ENCODE assay signal across 8 cellular contexts in the genomic region with DNA sequence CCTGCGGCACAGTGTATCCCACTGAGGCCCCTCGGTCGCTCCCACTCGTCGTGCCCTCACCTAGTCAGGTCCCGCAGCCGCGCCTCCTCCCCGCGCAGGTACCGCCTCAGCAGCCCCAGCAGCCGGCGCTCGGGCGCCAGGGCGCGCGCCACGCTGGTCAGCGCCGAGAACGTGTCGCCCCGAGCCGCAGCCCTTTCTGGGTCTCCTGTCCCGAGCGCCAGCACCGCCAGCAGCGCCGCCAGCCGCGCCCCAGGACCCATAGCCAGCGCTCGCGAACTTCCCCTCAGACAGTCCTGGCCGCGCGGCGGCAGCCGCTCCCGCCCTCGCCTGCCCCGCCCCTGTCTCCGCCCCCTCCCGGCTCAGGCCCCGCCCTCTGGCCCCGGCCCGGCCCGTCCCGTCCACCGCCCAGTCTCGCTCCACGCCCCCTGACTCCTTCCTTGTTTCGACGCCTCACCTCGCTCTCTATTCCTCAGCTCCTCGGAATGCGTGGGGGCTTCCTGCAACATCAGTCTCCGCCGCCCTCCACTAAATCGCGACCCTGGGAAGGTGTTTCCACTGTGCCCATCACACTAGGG. TPM values are rescaled to one million over a fixed set of nuclear protein-coding genes. Genes with fewer than 3 reads are reported as not detected.
DNase-seq lines count a peak whose midpoint lies in the region; ATAC-seq and TF ChIP-seq lines count a peak whose summit lies in the region.

TSS of gene P4HA3 (minus strand) at position 289 of the 575 bp plus-strand sequence. CDS start at position 260, 29 bp downstream.

- H3K36me3 ChIP-seq in fibroblast of lung (ENCODE audit: control insufficient read depth, insufficient read depth, low read length) (no peaks in the 10 kb centered on the region), neural cell (ENCODE audit: insufficient read depth, low read length) (no peaks in the 10 kb centered on the region), subcutaneous abdominal adipose tissue (ENCODE audit: control insufficient read depth in 5 of 5, insufficient read depth in 5 of 5, low read length in 5 of 5) (no peaks in the 10 kb centered on the region)

- peak; percentile 66 for DNase-seq in ELF-1 (ENCODE audit: low read depth, low spot score)
- DNase-seq in NCI-H2029 treated with DMSO at 0.1 percent for 48 hours (lab: John Stamatoyannopoulos, UW), result peak; percentile 21
- peak; percentile 23 for DNase-seq in activated T-cell treated with anti-CD3 and anti-CD28 coated beads for 4 hours
- DNase-seq in fibroblast of lung (ENCODE audit: low read depth in 2 of 2), result peak; percentile 46 to 51
- DNase-seq in NCI-H1694 (lab: John Stamatoyannopoulos, UW), result no peak

- H3K9me2 ChIP-seq in neural cell (ENCODE audit: insufficient read depth, low read length), result no peaks in the 10 kb centered on the region

- H3K4me3 ChIP-seq in fibroblast of lung (replicated peaks in 1 of 4; ENCODE audit: control extremely low read depth in 1 of 4, insufficient read depth in 1 of 4, low read depth in 3 of 4, low read length in 4 of 4), result peak within 1 kb of the TSS; percentile 28 to 61 (median 56)
- H3K4me3 ChIP-seq in neural cell (ENCODE audit: low read length), result peak within 1 kb of the TSS; percentile 67
- peak within 1 kb of the TSS; percentile 55 to 71 (median 65) for H3K4me3 ChIP-seq in subcutaneous abdominal adipose tissue (ENCODE audit: low read depth in 1 of 5, low read length in 5 of 5)

- TF ChIP-seq EP300 in neural cell (conservative IDR thresholded peaks at IDR 0.05; ENCODE audit: poor library complexity, severe bottlenecking), result no peak

- no peak for ATAC-seq in GM19452 (IDR thresholded peaks at IDR 0.05; ENCODE audit: unreplicated experiment)

- TF ChIP-seq CTCF in fibroblast of lung (conservative IDR thresholded peaks at IDR 0.05 in 1 of 2, IDR thresholded peaks at IDR 0.05 in 1 of 2; ENCODE audit: low read depth in 1 of 2, low read length in 2 of 2), result no peak
- TF ChIP-seq CTCF in neural cell (IDR thresholded peaks at IDR 0.05; ENCODE audit: poor library complexity, severe bottlenecking), result peak; percentile 24

- H3K4me1 ChIP-seq in fibroblast of lung (ENCODE audit: control insufficient read depth, extremely low read depth, insufficient read depth, low read length) (peaks cover 6% of the 10 kb centered on the region), subcutaneous abdominal adipose tissue (ENCODE audit: control insufficient read depth in 5 of 5, insufficient read depth in 5 of 5, low read length in 5 of 5) (peaks cover 0 to 13% (median 6%) of the 10 kb centered on the region in 5 donors)

- TF ChIP-seq RAD21 in neural cell (conservative IDR thresholded peaks at IDR 0.05), result no peak

- no peaks in the 10 kb centered on the region for H3F3A ChIP-seq in neural cell (ENCODE audit: insufficient read depth, low read length, poor library complexity, severe bottlenecking)

- H3K27ac ChIP-seq in fibroblast of lung (ENCODE audit: insufficient read depth, low read length) (no peak within 1 kb of the TSS), neural cell (ENCODE audit: low read length) (no peak within 1 kb of the TSS), subcutaneous abdominal adipose tissue (ENCODE audit: low read depth, low read length) (no peak within 1 kb of the TSS)

- H3K9me3 ChIP-seq in fibroblast of lung (ENCODE audit: control insufficient read depth, insufficient read depth, low read depth, low read length), result no peaks in the 10 kb centered on the region
- peaks cover 3% of the 10 kb centered on the region for H3K9me3 ChIP-seq in neural cell (ENCODE audit: low read length)
- peaks cover 0 to 8% (median 5%) of the 10 kb centered on the region in 5 donors for H3K9me3 ChIP-seq in subcutaneous abdominal adipose tissue (ENCODE audit: control insufficient read depth in 5 of 5, low read length in 5 of 5)

- H2AFZ ChIP-seq in fibroblast of lung (ENCODE audit: low read length) (peak within 1 kb of the TSS; percentile 54), neural cell (ENCODE audit: low read depth, low read length) (no peak within 1 kb of the TSS)

- H3K79me2 ChIP-seq in fibroblast of lung (ENCODE audit: control insufficient read depth, insufficient read depth, low read length), result no peaks in the 10 kb centered on the region
- H3K79me2 ChIP-seq in neural cell (replicated peaks; ENCODE audit: insufficient read depth, low read length), result no peaks in the 10 kb centered on the region

- H3K4me2 ChIP-seq in fibroblast of lung (ENCODE audit: extremely low read depth, insufficient read depth, low read length) (peak within 1 kb of the TSS; percentile 77), neural cell (ENCODE audit: low read length) (no peak within 1 kb of the TSS)

- no peak within 1 kb of the TSS for H3K9ac ChIP-seq in fibroblast of lung (ENCODE audit: insufficient read depth, low read length)
- H3K9ac ChIP-seq in neural cell (ENCODE audit: low read length), result no peak within 1 kb of the TSS
- peak within 1 kb of the TSS in 3 of 5 donors; percentile 41 to 71 (median 54) for H3K9ac ChIP-seq in subcutaneous abdominal adipose tissue (ENCODE audit: low read length in 5 of 5)

- H4K20me1 ChIP-seq in fibroblast of lung (ENCODE audit: control insufficient read depth, extremely low read depth, insufficient read depth, low read length), result no peaks in the 10 kb centered on the region
- H4K20me1 ChIP-seq in neural cell (ENCODE audit: insufficient read depth), result no peaks in the 10 kb centered on the region

- no peaks in the 10 kb centered on the region for H3K27me3 ChIP-seq in fibroblast of lung (ENCODE audit: control insufficient read depth, insufficient read depth, low read length)
- peaks cover 28% of the 10 kb centered on the region for H3K27me3 ChIP-seq in neural cell (ENCODE audit: insufficient read depth, low read depth, low read length)
- peaks cover 0 to 6% (median 0%) of the 10 kb centered on the region in 5 donors for H3K27me3 ChIP-seq in subcutaneous abdominal adipose tissue (ENCODE audit: control insufficient read depth in 5 of 5, insufficient read depth in 4 of 5, low read length in 5 of 5)

TF ChIP-seq in neural cell, 6 proteins besides CTCF, POLR2A, EP300 and RAD21:
- TF ChIP-seq EZH2 (IDR thresholded peaks at IDR 0.05; ENCODE audit: borderline replicate concordance, insufficient read depth, low read length, poor library complexity, severe bottlenecking), result no peak

RNA-seq across cellular contexts. Expression of gene P4HA3, which starts in this region (rescaled TPM):
- 4.1 and 5.1 TPM in 2 replicates for total RNA-seq in fibroblast of lung
- 2.2 and 3.1 TPM in 2 replicates for polyA plus RNA-seq in fibroblast of lung
- 1.8 and 2.6 TPM in 2 replicates for polyA plus RNA-seq in fibroblast of lung (2012)
- 1.9 TPM in 1 of 2 replicates, not detected in the other for polyA minus RNA-seq in fibroblast of lung (ENCODE audit: low replicate concordance)
- polyA plus RNA-seq in neural cell, result not detected in 2 replicates
- polyA minus RNA-seq in neural cell, result not detected in 2 replicates

Comparison
In these comparisons a context has a peak if more than half of its experiments do, and no peak if none do; other contexts are left out.
1. H3K9ac ChIP-seq: peak in subcutaneous abdominal adipose tissue (3 of 5); none in fibroblast of lung (single experiment) and neural cell (single experiment).
2. Peak in every context shown above with its lines, with median percentiles within 50 percentile points of each other: H3K4me3 ChIP-seq.